Comparison of ENCODE assay signal across 16 cellular contexts in genomic region chr9:86349271-86349670, GRCh38. TPM values are rescaled to one million over a fixed set of nuclear protein-coding genes. Genes with fewer than 3 reads are reported as not detected.
DNase-seq lines count a peak whose midpoint lies in the region; ATAC-seq and TF ChIP-seq lines count a peak whose summit lies in the region.
"Had no signal": no experiment of that assay in that cellular context is flagged by ENCODE, and none has a peak within 500 bp of the region (broad histone marks: within the 10 kb centered on the region; RNA-seq: fewer than 3 reads in every experiment).

No MANE protein-coding gene starts in this region.

- ATAC-seq in GM18498 (IDR thresholded peaks at IDR 0.05; ENCODE audit: unreplicated experiment): no peak

- POLR2A ChIA-PET in RWPE1 (lab: Yijun Ruan, JAX; ENCODE audit: low non-redundant PET): no interaction called here

- peaks cover 41% of the 10 kb centered on the region for H3K4me1 Mint-ChIP-seq in osteocyte (ENCODE audit: unreplicated experiment)

- peaks cover 30% of the 10 kb centered on the region for H3K36me3 Mint-ChIP-seq in osteocyte (ENCODE audit: unreplicated experiment)

- in situ Hi-C loops in GM13976 (cut with MboI; ENCODE audit: low sequenced_read_pairs, unreplicated experiment): no loop called here

- no peak overlapping the region for H3K27ac Mint-ChIP-seq in osteocyte (ENCODE audit: unreplicated experiment)

- H3K4me3 Mint-ChIP-seq in osteocyte (ENCODE audit: unreplicated experiment): no peak overlapping the region

- TF ChIP-seq CTCF in RWPE1 (conservative IDR thresholded peaks at IDR 0.05; ENCODE audit: low read depth) (no peak), fibroblast of the aortic adventitia (IDR thresholded peaks at IDR 0.05; ENCODE audit: insufficient read depth, low read length) (no peak), osteocyte (IDR thresholded peaks at IDR 0.05) (no peak), GM13976 (IDR thresholded peaks at IDR 0.05; ENCODE audit: borderline replicate concordance, control extremely low read depth, extremely low read depth, insufficient read depth, missing control alignments) (no peak), GM10266 (IDR thresholded peaks at IDR 0.05; ENCODE audit: control insufficient read depth, insufficient read depth, low read depth, missing control alignments) (no peak)

- H3K9me3 Mint-ChIP-seq in osteocyte (ENCODE audit: unreplicated experiment): no peaks in the 10 kb centered on the region

- DNase-seq in A172 (ENCODE audit: low spot score) (peak; percentile 14), EL (peak; percentile 67), RWPE1 (ENCODE audit: low spot score) (no peak), fibroblast of the aortic adventitia (ENCODE audit: low read depth) (peak; percentile 19), osteocyte (ENCODE audit: extremely low spot score, unreplicated experiment) (no peak), GM13976 (ENCODE audit: low spot score) (no peak), GM10266 (ENCODE audit: extremely low spot score) (no peak)
- DNase-seq: GOT3; mucosa of descending colon; NCI-H2029 treated with DMSO at 0.1 percent for 48 hours; NCI-H748 treated with DMSO at 0.1 percent for 48 hours; stimulated activated CD4-positive, alpha-beta T cell treated with anti-CD3 and anti-CD28 coated beads, Interleukin-2, amount 100 ng/mL, for 24 hours; upper lobe of right lung had no signal

- H3K4me3 ChIP-seq in fibroblast of the aortic adventitia (ENCODE audit: low read depth, low read length): no peak overlapping the region
- H3K4me3 ChIP-seq: mucosa of descending colon, SK-N-MC had no signal

- peak overlapping the region; percentile 48 for H3K27ac ChIP-seq in RWPE1
- H3K27ac ChIP-seq: KMS-11, SK-N-MC, upper lobe of right lung had no signal

- H3K27me3 Mint-ChIP-seq in osteocyte (ENCODE audit: unreplicated experiment): no peaks in the 10 kb centered on the region

- CTCF ChIA-PET in RWPE1 (lab: Yijun Ruan, JAX): interaction anchor here (0.6 kb wide), 1 partner anchor 781 kb away, joined by 3 read pairs; no protein-coding TSS in a partner anchor

RNA-seq across cellular contexts. Expression of gene TUT7, which starts 4.9 kb away (rescaled TPM):
- 21.5 and 21.6 TPM in 2 replicates for total RNA-seq in A172 (2014; rRNA removed; shearing (Covaris generic))
- total RNA-seq in fibroblast of the aortic adventitia (ENCODE audit: low replicate concordance) (44.2 and 116 TPM in 2 replicates), osteocyte (24.8 and 30.2 TPM in 2 replicates)

Comparison
In these comparisons a context has a peak if more than half of its experiments do, and no peak if none do; other contexts are left out.
1. DNase-seq: peak in A172 (single experiment), EL (single experiment) and fibroblast of the aortic adventitia (single experiment); none in RWPE1 (single experiment), osteocyte (single experiment), GM13976 (single experiment) and GM10266 (single experiment).